ENCODE assay signal across 8 cellular contexts in genomic region chr20:40687384-40688128, GRCh38. TPM values are rescaled to one million over a fixed set of nuclear protein-coding genes. Genes with fewer than 3 reads are reported as not detected.
DNase-seq lines count a peak whose midpoint lies in the region; ATAC-seq and TF ChIP-seq lines count a peak whose summit lies in the region.

No MANE protein-coding gene starts in this region.

- no peak overlapping the region for H3K23ac ChIP-seq in mesendoderm (ENCODE audit: low read length)

- no peak overlapping the region for H4K5ac ChIP-seq in mesendoderm (ENCODE audit: low read length)

- H3K27ac Mint-ChIP-seq in activated T-cell treated with anti-CD3 and anti-CD28 coated beads, Interleukin-2, amount 50 U/mL, for 24 hours: no peak overlapping the region
- H3K27ac Mint-ChIP-seq in activated CD8-positive, alpha-beta memory T cell treated with anti-CD3 and anti-CD28 coated beads, Interleukin-2, amount 10 ng/mL, durations not matched to agents 7 days and 5 days: no peak overlapping the region
- H3K27ac Mint-ChIP-seq in activated naive CD8-positive, alpha-beta T cell treated with anti-CD3 and anti-CD28 coated beads for 36 hours: no peak overlapping the region

- peaks cover 12% of the 10 kb centered on the region for H3K4me1 Mint-ChIP-seq in activated T-cell treated with anti-CD3 and anti-CD28 coated beads, Interleukin-2, amount 50 U/mL, for 4 hours (ENCODE audit: low read depth)
- H3K4me1 Mint-ChIP-seq in activated T-cell treated with anti-CD3 and anti-CD28 coated beads, Interleukin-2, amount 50 U/mL, for 24 hours (ENCODE audit: low read depth): peaks cover 23% of the 10 kb centered on the region
- H3K4me1 Mint-ChIP-seq in activated CD8-positive, alpha-beta memory T cell treated with anti-CD3 and anti-CD28 coated beads, Interleukin-2, amount 10 ng/mL, durations not matched to agents 7 days and 5 days: peaks cover 12% of the 10 kb centered on the region
- peaks cover 3% of the 10 kb centered on the region for H3K4me1 Mint-ChIP-seq in activated naive CD8-positive, alpha-beta T cell treated with anti-CD3 and anti-CD28 coated beads for 36 hours

- H3K4me2 ChIP-seq in mesendoderm (ENCODE audit: low read length): peak overlapping the region; percentile 53

- H3K79me2 ChIP-seq in mesendoderm (ENCODE audit: control insufficient read depth, insufficient read depth, low read length): no peaks in the 10 kb centered on the region

- no peaks in the 10 kb centered on the region for H3K27me3 ChIP-seq in endocrine pancreas (ENCODE audit: control insufficient read depth, insufficient read depth, low read length)
- peaks cover 74% of the 10 kb centered on the region for H3K27me3 ChIP-seq in mesendoderm (ENCODE audit: insufficient read depth, low read length, poor library complexity)
- peaks cover 9 to 18% of the 10 kb centered on the region in 2 donors for H3K27me3 ChIP-seq in uterus

- H3K27ac ChIP-seq in mesendoderm (ENCODE audit: low read depth, low read length) (no peak overlapping the region), uterus (peak overlapping the region; percentile 55 to 79)

- peak overlapping the region; percentile 88 for H3K4me3 ChIP-seq in endocrine pancreas (ENCODE audit: control insufficient read depth, insufficient read depth, low read length)
- no peak overlapping the region for H3K4me3 ChIP-seq in mesendoderm (ENCODE audit: low read length)
- H3K4me3 ChIP-seq in uterus: peak overlapping the region; percentile 46 to 53

- no peak overlapping the region for H2BK5ac ChIP-seq in mesendoderm (ENCODE audit: low read length)

- H3K4me3 Mint-ChIP-seq in activated T-cell treated with anti-CD3 and anti-CD28 coated beads, Interleukin-2, amount 50 U/mL, for 4 hours: peak overlapping the region; percentile 9
- H3K4me3 Mint-ChIP-seq in activated T-cell treated with anti-CD3 and anti-CD28 coated beads, Interleukin-2, amount 50 U/mL, for 24 hours: no peak overlapping the region
- no peak overlapping the region for H3K4me3 Mint-ChIP-seq in activated CD8-positive, alpha-beta memory T cell treated with anti-CD3 and anti-CD28 coated beads, Interleukin-2, amount 10 ng/mL, durations not matched to agents 7 days and 5 days
- H3K4me3 Mint-ChIP-seq in activated naive CD8-positive, alpha-beta T cell treated with anti-CD3 and anti-CD28 coated beads for 36 hours: no peak overlapping the region

- H3K36me3 Mint-ChIP-seq in activated T-cell treated with anti-CD3 and anti-CD28 coated beads, Interleukin-2, amount 50 U/mL, for 4 hours (ENCODE audit: insufficient read depth): no peaks in the 10 kb centered on the region
- H3K36me3 Mint-ChIP-seq in activated T-cell treated with anti-CD3 and anti-CD28 coated beads, Interleukin-2, amount 50 U/mL, for 24 hours (ENCODE audit: low read depth): no peaks in the 10 kb centered on the region
- H3K36me3 Mint-ChIP-seq in activated CD8-positive, alpha-beta memory T cell treated with anti-CD3 and anti-CD28 coated beads, Interleukin-2, amount 10 ng/mL, durations not matched to agents 7 days and 5 days: no peaks in the 10 kb centered on the region
- H3K36me3 Mint-ChIP-seq in activated naive CD8-positive, alpha-beta T cell treated with anti-CD3 and anti-CD28 coated beads for 36 hours: no peaks in the 10 kb centered on the region

- H2BK120ac ChIP-seq in mesendoderm (ENCODE audit: low read depth, low read length): no peak overlapping the region

- ATAC-seq in activated T-cell treated with anti-CD3 and anti-CD28 coated beads, Interleukin-2, amount 50 U/mL, for 4 hours: no peak
- ATAC-seq in activated CD8-positive, alpha-beta memory T cell treated with anti-CD3 and anti-CD28 coated beads, Interleukin-2, amount 10 ng/mL, durations not matched to agents 7 days and 5 days: no peak

- no peaks in the 10 kb centered on the region for H3K4me1 ChIP-seq in endocrine pancreas (ENCODE audit: control insufficient read depth, insufficient read depth, low read length)
- no peaks in the 10 kb centered on the region for H3K4me1 ChIP-seq in mesendoderm (ENCODE audit: control insufficient read depth, low read depth, low read length)
- no peaks in the 10 kb centered on the region for H3K4me1 ChIP-seq in uterus

- peaks cover 86% of the 10 kb centered on the region for H3K27me3 Mint-ChIP-seq in activated T-cell treated with anti-CD3 and anti-CD28 coated beads, Interleukin-2, amount 50 U/mL, for 4 hours (ENCODE audit: low read depth)
- H3K27me3 Mint-ChIP-seq in activated T-cell treated with anti-CD3 and anti-CD28 coated beads, Interleukin-2, amount 50 U/mL, for 24 hours: peaks cover 92% of the 10 kb centered on the region
- H3K27me3 Mint-ChIP-seq in activated CD8-positive, alpha-beta memory T cell treated with anti-CD3 and anti-CD28 coated beads, Interleukin-2, amount 10 ng/mL, durations not matched to agents 7 days and 5 days: peaks cover 93% of the 10 kb centered on the region
- H3K27me3 Mint-ChIP-seq in activated naive CD8-positive, alpha-beta T cell treated with anti-CD3 and anti-CD28 coated beads for 36 hours: peaks cover 94% of the 10 kb centered on the region

- CTCF ChIA-PET in activated CD8-positive, alpha-beta memory T cell treated with anti-CD3 and anti-CD28 coated beads, Interleukin-2, amount 10 ng/mL, durations not matched to agents 7 days and 5 days (lab: Charles Lee): no interaction called here

- no peak overlapping the region for H3K4ac ChIP-seq in mesendoderm (ENCODE audit: low read depth, low read length)

- no peak overlapping the region for H2BK15ac ChIP-seq in mesendoderm (replicated peaks; ENCODE audit: low read depth)

- H3K56ac ChIP-seq in mesendoderm (ENCODE audit: low read length): no peak overlapping the region

- no peaks in the 10 kb centered on the region for H3K9me3 ChIP-seq in endocrine pancreas (ENCODE audit: control insufficient read depth, low read length)
- no peaks in the 10 kb centered on the region for H3K9me3 ChIP-seq in uterus

- WGBS in mesendoderm (ENCODE audit: extremely low coverage, insufficient coverage, low lambda C conversion rate): no CpG with 5 or more reads among the region's 62 CpGs

- H3K9ac ChIP-seq in endocrine pancreas (ENCODE audit: control insufficient read depth, insufficient read depth, low read length): peak overlapping the region; percentile 93
- peak overlapping the region; percentile 20 for H3K9ac ChIP-seq in mesendoderm (ENCODE audit: low read length)

- H3K36me3 ChIP-seq in endocrine pancreas (ENCODE audit: control insufficient read depth, insufficient read depth, low read length): peaks cover 3% of the 10 kb centered on the region
- no peaks in the 10 kb centered on the region for H3K36me3 ChIP-seq in mesendoderm (ENCODE audit: control insufficient read depth, insufficient read depth, low read length)
- no peaks in the 10 kb centered on the region for H3K36me3 ChIP-seq in uterus

- intact Hi-C loops in uterus (cut with DNase I; ENCODE audit: low total_unique reads): no loop called here

- TF ChIP-seq CTCF in uterus (IDR thresholded peaks at IDR 0.05): no peak

- no peak for DNase-seq in activated T-cell treated with anti-CD3 and anti-CD28 coated beads, Interleukin-2, amount 50 U/mL, for 4 hours
- DNase-seq in activated T-cell treated with anti-CD3 and anti-CD28 coated beads, Interleukin-2, amount 50 U/mL, for 24 hours: no peak
- DNase-seq in mesendoderm (peak; percentile 76), uterus (peak; percentile 26 to 38), EL (no peak)
- DNase-seq in activated CD8-positive, alpha-beta memory T cell treated with anti-CD3 and anti-CD28 coated beads, Interleukin-2, amount 10 ng/mL, durations not matched to agents 7 days and 5 days: no peak
- no peak for DNase-seq in activated naive CD8-positive, alpha-beta T cell treated with anti-CD3 and anti-CD28 coated beads for 36 hours

- peak in 1 of 2 donors; percentile 17 for TF ChIP-seq POLR2A in uterus (IDR thresholded peaks at IDR 0.05)

- no peak overlapping the region for H2AK5ac ChIP-seq in mesendoderm (ENCODE audit: low read length)

- no peaks in the 10 kb centered on the region for H3K9me3 Mint-ChIP-seq in activated T-cell treated with anti-CD3 and anti-CD28 coated beads, Interleukin-2, amount 50 U/mL, for 4 hours
- no peaks in the 10 kb centered on the region for H3K9me3 Mint-ChIP-seq in activated T-cell treated with anti-CD3 and anti-CD28 coated beads, Interleukin-2, amount 50 U/mL, for 24 hours
- no peaks in the 10 kb centered on the region for H3K9me3 Mint-ChIP-seq in activated CD8-positive, alpha-beta memory T cell treated with anti-CD3 and anti-CD28 coated beads, Interleukin-2, amount 10 ng/mL, durations not matched to agents 7 days and 5 days (ENCODE audit: low read depth)
- H3K9me3 Mint-ChIP-seq in activated naive CD8-positive, alpha-beta T cell treated with anti-CD3 and anti-CD28 coated beads for 36 hours: no peaks in the 10 kb centered on the region

- no peak overlapping the region for H4K8ac ChIP-seq in mesendoderm (ENCODE audit: low read depth, low read length)

- no peaks in the 10 kb centered on the region for H3K79me1 ChIP-seq in mesendoderm (ENCODE audit: low read length)

- H3K18ac ChIP-seq in mesendoderm (ENCODE audit: low read length): no peak overlapping the region

RNA-seq across cellular contexts. Expression of gene MAFB, which starts 1.5 kb away (rescaled TPM):
- total RNA-seq in activated T-cell treated with anti-CD3 and anti-CD28 coated beads, Interleukin-2, amount 50 U/mL, for 4 hours: under 1 TPM; 0.13 to 0.18 (median 0.16) TPM
- 5.2 TPM for polyA plus RNA-seq in mesendoderm (2013, experiment 1 of 2)
- 4.7 TPM for polyA plus RNA-seq in mesendoderm (2013, experiment 2 of 2)
- total RNA-seq in uterus: 10 to 100 TPM; 10.0 to 38.2 (median 19.0) TPM
- total RNA-seq in activated CD8-positive, alpha-beta memory T cell treated with anti-CD3 and anti-CD28 coated beads, Interleukin-2, amount 10 ng/mL, durations not matched to agents 7 days and 5 days: under 1 TPM; 0.09 to 0.40 TPM
- total RNA-seq in activated naive CD8-positive, alpha-beta T cell treated with anti-CD3 and anti-CD28 coated beads for 36 hours: not detected

Comparison
In these comparisons a context has a peak if more than half of its experiments do, and no peak if none do; other contexts are left out.
1. DNase-seq: peak in mesendoderm (single experiment) and uterus (2 of 2); none in activated T-cell treated with anti-CD3 and anti-CD28 coated beads, Interleukin-2, amount 50 U/mL, for 4 hours (single experiment), activated T-cell treated with anti-CD3 and anti-CD28 coated beads, Interleukin-2, amount 50 U/mL, for 24 hours (single experiment), EL (single experiment), activated CD8-positive, alpha-beta memory T cell treated with anti-CD3 and anti-CD28 coated beads, Interleukin-2, amount 10 ng/mL, durations not matched to agents 7 days and 5 days (single experiment) and activated naive CD8-positive, alpha-beta T cell treated with anti-CD3 and anti-CD28 coated beads for 36 hours (single experiment).
2. RNA of gene MAFB, which starts 1.5 kb away (total RNA-seq): 10.0 to 38.2 TPM in uterus; 0.09 to 0.40 TPM in activated CD8-positive, alpha-beta memory T cell treated with anti-CD3 and anti-CD28 coated beads, Interleukin-2, amount 10 ng/mL, durations not matched to agents 7 days and 5 days, 0.13 to 0.18 TPM in activated T-cell treated with anti-CD3 and anti-CD28 coated beads, Interleukin-2, amount 50 U/mL, for 4 hours and not detected in activated naive CD8-positive, alpha-beta T cell treated with anti-CD3 and anti-CD28 coated beads for 36 hours; every median in the first group is over 4 times any median in the second.